18 cellular contexts compared by ENCODE assay signal in genomic region chr10:116835658-116836057, GRCh38. TPM values are rescaled to one million over a fixed set of nuclear protein-coding genes. Genes with fewer than 3 reads are reported as not detected.
A peak's percentile ranks its signal among the peaks of the same experiment; 100 is the strongest.
DNase-seq lines count a peak whose midpoint lies in the region; ATAC-seq and TF ChIP-seq lines count a peak whose summit lies in the region.
"Had no signal": no experiment of that assay in that cellular context is flagged by ENCODE, and none has a peak within 500 bp of the region (broad histone marks: within the 10 kb centered on the region; RNA-seq: fewer than 3 reads in every experiment).

No MANE protein-coding gene starts in this region.

- H3K9me2 ChIP-seq in OCI-LY1 (ENCODE audit: low read depth, low read length), result no peaks in the 10 kb centered on the region

- 61% methylated on average over 7 of the region's 7 CpGs for WGBS in right cardiac atrium

- H3K9me3 ChIP-seq in right atrium auricular region (no peaks in the 10 kb centered on the region), right cardiac atrium (ENCODE audit: control insufficient read depth, low read length) (no peaks in the 10 kb centered on the region), OCI-LY1 (ENCODE audit: low read length) (no peaks in the 10 kb centered on the region), iPS-20b (ENCODE audit: insufficient read depth, low read depth, low read length) (no peaks in the 10 kb centered on the region)

- H3K27me3 ChIP-seq in right atrium auricular region (no peaks in the 10 kb centered on the region), right cardiac atrium (ENCODE audit: control insufficient read depth, insufficient read depth) (no peaks in the 10 kb centered on the region), OCI-LY1 (ENCODE audit: insufficient read depth, low read length) (no peaks in the 10 kb centered on the region), iPS-20b (ENCODE audit: insufficient read depth, low read length) (no peaks in the 10 kb centered on the region; the same call in 1 of the 2 replicates)

- peak overlapping the region; percentile 23 to 41 for H3K27ac ChIP-seq in right atrium auricular region
- H3K27ac ChIP-seq in right cardiac atrium (ENCODE audit: low read length), result no peak overlapping the region
- H3K27ac ChIP-seq in OCI-LY1 (ENCODE audit: low read depth, low read length, poor library complexity, severe bottlenecking), result peak overlapping the region; percentile 98
- H3K27ac ChIP-seq in iPS-20b (ENCODE audit: low read length), result peak overlapping the region; percentile 13
- H3K27ac ChIP-seq in substantia nigra (ENCODE audit: low read depth, low read length, poor library complexity, severe bottlenecking), result no peak overlapping the region
- H3K27ac ChIP-seq in coronary artery, result no peak overlapping the region
- H3K27ac ChIP-seq: PC-9 had no signal

- intact Hi-C loops in right cardiac atrium (cut with DNase I), result no loop called here

- H3K4me1 ChIP-seq in right atrium auricular region (peaks cover 0 to 11% of the 10 kb centered on the region in 2 donors), right cardiac atrium (ENCODE audit: control insufficient read depth, insufficient read depth, low read length) (no peaks in the 10 kb centered on the region), OCI-LY1 (ENCODE audit: insufficient read depth, low read length, severe bottlenecking) (peaks cover 73% of the 10 kb centered on the region), iPS-20b (ENCODE audit: insufficient read depth, low read length) (peaks cover 59% of the 10 kb centered on the region)

- TF ChIP-seq CTCF in right atrium auricular region (IDR thresholded peaks at IDR 0.05) (no peak), OCI-LY1 (IDR thresholded peaks at IDR 0.05; ENCODE audit: low read length) (no peak), coronary artery (IDR thresholded peaks at IDR 0.05) (no peak)

- DNase-seq in right atrium auricular region (ENCODE audit: low spot score) (peak; percentile 36), right cardiac atrium (no peak), superior temporal gyrus (ENCODE audit: extremely low spot score) (peak; percentile 19), substantia nigra (lab: John Stamatoyannopoulos, UW) (no peak), coronary artery (ENCODE audit: low spot score) (no peak)
- DNase-seq: AML-193; C1 segment of cervical spinal cord; CD4-positive, alpha-beta memory T cell; GOT3; KBM-7; MM.1S; NCI-H524 treated with DMSO at 0.1 percent for 48 hours; PC-9; T-cell had no signal

- ATAC-seq in right cardiac atrium (no peak), GM21529 (IDR thresholded peaks at IDR 0.05; ENCODE audit: unreplicated experiment) (no peak)
- ATAC-seq: T-cell had no signal

- peak overlapping the region; percentile 40 for H3K4me2 ChIP-seq in OCI-LY1 (ENCODE audit: low read length)
- H3K4me2 ChIP-seq: PC-9 had no signal

- H3K36me3 ChIP-seq in right atrium auricular region (no peaks in the 10 kb centered on the region), OCI-LY1 (ENCODE audit: insufficient read depth, low read length) (peaks cover 43% of the 10 kb centered on the region), iPS-20b (ENCODE audit: insufficient read depth, low read depth, low read length) (no peaks in the 10 kb centered on the region)

- H3K4me3 ChIP-seq in right atrium auricular region, result no peak overlapping the region
- no peak overlapping the region for H3K4me3 ChIP-seq in right cardiac atrium (ENCODE audit: low read length)
- H3K4me3 ChIP-seq in OCI-LY1 (ENCODE audit: low read depth, low read length, poor library complexity, severe bottlenecking), result peak overlapping the region; percentile 17
- peak overlapping the region; percentile 49; the same call in 1 of the 2 replicates for H3K4me3 ChIP-seq in iPS-20b (ENCODE audit: low read length)
- no peak overlapping the region for H3K4me3 ChIP-seq in coronary artery
- H3K4me3 ChIP-seq: PC-9 had no signal

- H3K79me2 ChIP-seq in OCI-LY1 (ENCODE audit: insufficient read depth, low read length), result peaks cover 14% of the 10 kb centered on the region

- H3K9ac ChIP-seq in OCI-LY1 (ENCODE audit: low read length), result peak overlapping the region; percentile 51
- peak overlapping the region; percentile 44; the same call in 1 of the 2 replicates for H3K9ac ChIP-seq in iPS-20b (ENCODE audit: low read depth, low read length)

- no peaks in the 10 kb centered on the region for H4K20me1 ChIP-seq in OCI-LY1 (ENCODE audit: insufficient read depth, low read length)

- no peaks in the 10 kb centered on the region for H3F3A ChIP-seq in OCI-LY1 (ENCODE audit: insufficient read depth, low read length)

- no peak overlapping the region for H2AFZ ChIP-seq in OCI-LY1 (ENCODE audit: low read length)
- H2AFZ ChIP-seq: PC-9 had no signal

RNA-seq across cellular contexts. Expression of gene ENO4, which starts 13.6 kb away (rescaled TPM):
- under 1 TPM in 1 of 2 donors, not detected in 1; 0.15 TPM for total RNA-seq in right atrium auricular region
- total RNA-seq in right cardiac atrium, result under 1 TPM; 0.24 to 0.36 (median 0.27) TPM
- polyA plus RNA-seq in right cardiac atrium, result 0.07 TPM
- total RNA-seq: CD4-positive, alpha-beta memory T cell; HT-29; T-cell had no signal
- polyA plus RNA-seq: CD4-positive, alpha-beta memory T cell had no signal

Comparison
In these comparisons a context has a peak if more than half of its experiments do, and no peak if none do; other contexts are left out.
1. DNase-seq: peak in right atrium auricular region (single experiment) and superior temporal gyrus (single experiment); none in right cardiac atrium (0 of 3), substantia nigra (0 of 49) and coronary artery (single experiment).
2. H3K27ac ChIP-seq: peak in right atrium auricular region (2 of 2), OCI-LY1 (single experiment) and iPS-20b (single experiment); none in right cardiac atrium (single experiment), substantia nigra (single experiment) and coronary artery (0 of 2).
3. H3K4me3 ChIP-seq: peak in OCI-LY1 (single experiment) and iPS-20b (single experiment); none in right atrium auricular region (0 of 2), right cardiac atrium (single experiment) and coronary artery (single experiment).